Comparison of ENCODE assay signal across 8 cellular contexts in the genomic region with DNA sequence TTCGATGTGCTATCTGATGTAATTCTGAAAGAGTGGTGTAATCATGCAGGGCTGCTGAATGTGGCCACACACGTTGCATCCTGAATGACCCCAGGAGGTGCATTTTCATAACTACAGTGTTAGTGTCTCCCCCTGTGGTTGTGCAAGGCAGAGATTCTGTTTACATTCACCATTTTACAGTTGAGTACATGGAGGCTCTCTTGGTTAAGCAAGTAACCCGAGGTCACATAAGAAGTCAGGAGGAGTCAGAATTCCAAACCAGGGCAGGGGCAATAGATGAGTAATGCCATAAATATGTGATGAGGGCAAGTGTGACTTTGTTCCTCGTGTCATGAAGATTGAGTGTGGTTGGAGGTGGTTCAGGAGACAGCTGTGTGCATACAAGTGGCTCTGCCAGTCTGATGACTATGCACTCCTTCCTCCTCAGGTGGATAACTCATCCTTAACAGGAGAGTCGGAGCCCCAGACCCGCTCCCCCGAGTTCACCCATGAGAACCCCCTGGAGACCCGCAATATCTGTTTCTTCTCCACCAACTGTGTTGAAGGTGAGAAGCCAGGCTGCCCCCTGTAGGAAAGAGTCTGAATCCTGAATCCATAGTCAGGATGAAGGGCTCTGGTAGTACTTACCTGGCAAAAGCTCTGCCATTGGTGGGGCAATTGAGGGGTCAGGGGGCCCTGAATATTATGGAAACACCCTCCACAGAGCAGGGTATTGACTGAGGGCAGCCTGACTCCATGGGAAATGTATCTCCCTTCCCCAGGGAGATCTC. TPM values are rescaled to one million over a fixed set of nuclear protein-coding genes. Genes with fewer than 3 reads are reported as not detected.
DNase-seq lines count a peak whose midpoint lies in the region; ATAC-seq and TF ChIP-seq lines count a peak whose summit lies in the region.

No MANE protein-coding gene starts in this region.

- H3K9me3 ChIP-seq in adrenal gland (replicated peaks in 1 of 3), result no peaks in the 10 kb centered on the region
- no peaks in the 10 kb centered on the region for H3K9me3 ChIP-seq in Peyer's patch

- TF ChIP-seq POLR2A in adrenal gland (IDR thresholded peaks at IDR 0.05), result no peak
- no peak for TF ChIP-seq POLR2A in Peyer's patch (IDR thresholded peaks at IDR 0.05)

- H3K4me1 Mint-ChIP-seq in type B pancreatic cell (ENCODE audit: unreplicated experiment), result peaks cover 12% of the 10 kb centered on the region

- H3K27ac Mint-ChIP-seq in type B pancreatic cell, result peak overlapping the region; percentile 88

- no peaks in the 10 kb centered on the region for H3K36me3 ChIP-seq in adrenal gland (replicated peaks in 1 of 2)
- peaks cover 0 to 6% (median 0%) of the 10 kb centered on the region in 3 donors for H3K36me3 ChIP-seq in Peyer's patch

- peak; percentile 91 for DNase-seq in HS-27A (ENCODE audit: low read depth)
- peak; percentile 54 to 81 (median 72) for DNase-seq in adrenal gland
- no peak for DNase-seq in left ventricle myocardium superior
- no peak for DNase-seq in type B pancreatic cell (ENCODE audit: extremely low spot score, unreplicated experiment)
- DNase-seq in DMS153 (lab: John Stamatoyannopoulos, UW), result no peak
- no peak for DNase-seq in occipital lobe (lab: John Stamatoyannopoulos, UW)
- DNase-seq in activated naive CD4-positive, alpha-beta T cell treated with Interleukin-2 at 50 U/mL for 16 hours, result no peak
- no peak for DNase-seq in Peyer's patch

- H3K27me3 ChIP-seq in adrenal gland (no peaks in the 10 kb centered on the region), Peyer's patch (no peaks in the 10 kb centered on the region)

- H3K4me3 ChIP-seq in adrenal gland, result no peak overlapping the region
- H3K4me3 ChIP-seq in Peyer's patch, result no peak overlapping the region

- H3K9me3 Mint-ChIP-seq in type B pancreatic cell, result no peaks in the 10 kb centered on the region

- ATAC-seq in left ventricle myocardium superior, result peak; percentile 76

- WGBS in adrenal gland, 4 donors, result 59 to 68% (median 63%) methylated on average over 8 of the region's 8 CpGs

- peak overlapping the region; percentile 61 for H3K4me3 Mint-ChIP-seq in type B pancreatic cell

- TF ChIP-seq CTCF in adrenal gland (IDR thresholded peaks at IDR 0.05) (peak in 2 of 6 experiments; percentile 5 to 12), type B pancreatic cell (conservative IDR thresholded peaks at IDR 0.05) (no peak), Peyer's patch (IDR thresholded peaks at IDR 0.05) (no peak)

- intact Hi-C loops in adrenal gland (cut with DNase I), result no loop called here
- intact Hi-C loops in left ventricle myocardium superior (cut with micrococcal nuclease), result no loop called here

- H3K27ac ChIP-seq in adrenal gland (peak overlapping the region in 1 of 5 donors; percentile 66), Peyer's patch (no peak overlapping the region)

- H3K36me3 Mint-ChIP-seq in type B pancreatic cell, result no peaks in the 10 kb centered on the region

- no peaks in the 10 kb centered on the region for H3K27me3 Mint-ChIP-seq in type B pancreatic cell

- H3K4me1 ChIP-seq in adrenal gland (replicated peaks in 1 of 2), result peaks cover 0 to 6% of the 10 kb centered on the region in 2 donors
- no peaks in the 10 kb centered on the region for H3K4me1 ChIP-seq in Peyer's patch

RNA-seq across cellular contexts. Expression of a gene that starts 9.3 kb away (rescaled TPM):
- 1 to 10 TPM in 5 of 8 donors, under 1 TPM in 3; 0.47 to 3.6 (median 1.4) TPM for total RNA-seq in adrenal gland
- 1 to 10 TPM in 2 of 3 donors, under 1 TPM in 1; 0.99 to 4.5 (median 2.7) TPM for polyA plus RNA-seq in adrenal gland
- total RNA-seq in left ventricle myocardium superior, result 243 TPM
- total RNA-seq in type B pancreatic cell (ENCODE audit: low replicate concordance), result 0.26 and 14.5 TPM in 2 replicates
- total RNA-seq in occipital lobe, result 47.1 TPM
- 1 to 10 TPM; 2.3 to 7.4 (median 6.0) TPM for total RNA-seq in Peyer's patch

RNA-seq across cellular contexts. Expression of a gene that starts 26.5 kb away (rescaled TPM):
- 10 to 100 TPM; 15.0 to 42.9 (median 24.1) TPM for total RNA-seq in adrenal gland
- 10 to 100 TPM in 2 of 3 donors, 1 to 10 TPM in 1; 9.7 to 24.9 (median 20.8) TPM for polyA plus RNA-seq in adrenal gland
- total RNA-seq in left ventricle myocardium superior, result 19.2 TPM
- 27.7 and 33.2 TPM in 2 replicates for total RNA-seq in type B pancreatic cell (ENCODE audit: low replicate concordance)
- total RNA-seq in occipital lobe, result 49.8 TPM
- 10 to 100 TPM; 20.6 to 65.3 (median 38.9) TPM for total RNA-seq in Peyer's patch

RNA-seq across cellular contexts. Expression of a gene that starts 26.5 kb away (rescaled TPM):
- under 1 TPM in 2 of 8 donors, not detected in 6; 0.46 to 0.96 TPM for total RNA-seq in adrenal gland
- under 1 TPM in 1 of 3 donors, not detected in 2; 0.17 TPM for polyA plus RNA-seq in adrenal gland
- total RNA-seq in left ventricle myocardium superior, result not detected
- 0.27 and 1.3 TPM in 2 replicates for total RNA-seq in type B pancreatic cell (ENCODE audit: low replicate concordance)
- 0.31 TPM for total RNA-seq in occipital lobe
- under 1 TPM in 1 of 4 donors, not detected in 3; 0.57 TPM for total RNA-seq in Peyer's patch

RNA-seq across cellular contexts. Expression of a gene that starts 43.6 kb away (rescaled TPM):
- total RNA-seq in adrenal gland (1 to 10 TPM in 1 of 8 donors, under 1 TPM in 1, not detected in 6; 0.14 to 1.1 TPM), left ventricle myocardium superior (not detected), type B pancreatic cell (ENCODE audit: low replicate concordance) (not detected in 2 replicates), occipital lobe (14.7 TPM), Peyer's patch (not detected)
- polyA plus RNA-seq in adrenal gland, result under 1 TPM; 0.16 to 0.24 (median 0.20) TPM

RNA-seq across cellular contexts. Expression of a gene that starts 54.9 kb away (rescaled TPM):
- under 1 TPM in 2 of 8 donors, not detected in 6; 0.19 to 0.32 TPM for total RNA-seq in adrenal gland
- under 1 TPM in 2 of 3 donors, not detected in 1; 0.13 TPM for polyA plus RNA-seq in adrenal gland
- not detected for total RNA-seq in left ventricle myocardium superior
- not detected in 2 replicates for total RNA-seq in type B pancreatic cell (ENCODE audit: low replicate concordance)
- total RNA-seq in occipital lobe, result 1.6 TPM
- not detected for total RNA-seq in Peyer's patch

Comparison
In these comparisons a context has a peak if more than half of its experiments do, and no peak if none do; other contexts are left out.
1. DNase-seq: peak in HS-27A (single experiment) and adrenal gland (7 of 7); none in left ventricle myocardium superior (single experiment), type B pancreatic cell (single experiment), DMS153 (single experiment), occipital lobe (single experiment), activated naive CD4-positive, alpha-beta T cell treated with Interleukin-2 at 50 U/mL for 16 hours (single experiment) and Peyer's patch (0 of 3).